In the genomic region with DNA sequence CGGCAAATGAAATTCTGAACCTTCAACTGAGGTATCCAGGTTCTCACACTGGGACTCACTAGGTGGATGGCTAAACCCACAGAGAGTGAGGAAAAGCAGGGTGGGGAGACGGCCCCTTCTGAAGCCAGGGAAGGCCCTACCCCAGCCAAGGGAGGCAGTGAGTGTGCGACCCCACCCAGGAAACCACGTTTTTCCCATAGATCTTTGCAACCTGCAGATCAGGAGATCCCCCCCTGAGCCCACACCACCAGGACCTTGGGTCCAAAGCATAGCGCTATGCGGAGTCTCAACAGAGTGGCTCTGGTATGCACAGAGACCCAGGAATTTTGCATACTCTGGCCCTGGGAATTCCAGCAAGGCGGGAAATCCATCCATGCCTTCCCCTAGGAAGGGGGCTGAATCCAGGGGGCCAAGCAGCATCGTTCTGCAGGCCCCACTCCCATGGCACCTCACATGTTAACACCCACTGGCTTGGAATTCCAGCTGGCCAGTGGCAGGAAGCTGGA, we compare ENCODE assay signal across 1 cellular context.
TF ChIP-seq lines count a peak whose summit lies in the region.

No MANE protein-coding gene starts in this region.

TF ChIP-seq in HepG2, 621 proteins besides CTCF, POLR2A, EP300 and RAD21 (continued from another document):
- TF ChIP-seq, protein P1, sequence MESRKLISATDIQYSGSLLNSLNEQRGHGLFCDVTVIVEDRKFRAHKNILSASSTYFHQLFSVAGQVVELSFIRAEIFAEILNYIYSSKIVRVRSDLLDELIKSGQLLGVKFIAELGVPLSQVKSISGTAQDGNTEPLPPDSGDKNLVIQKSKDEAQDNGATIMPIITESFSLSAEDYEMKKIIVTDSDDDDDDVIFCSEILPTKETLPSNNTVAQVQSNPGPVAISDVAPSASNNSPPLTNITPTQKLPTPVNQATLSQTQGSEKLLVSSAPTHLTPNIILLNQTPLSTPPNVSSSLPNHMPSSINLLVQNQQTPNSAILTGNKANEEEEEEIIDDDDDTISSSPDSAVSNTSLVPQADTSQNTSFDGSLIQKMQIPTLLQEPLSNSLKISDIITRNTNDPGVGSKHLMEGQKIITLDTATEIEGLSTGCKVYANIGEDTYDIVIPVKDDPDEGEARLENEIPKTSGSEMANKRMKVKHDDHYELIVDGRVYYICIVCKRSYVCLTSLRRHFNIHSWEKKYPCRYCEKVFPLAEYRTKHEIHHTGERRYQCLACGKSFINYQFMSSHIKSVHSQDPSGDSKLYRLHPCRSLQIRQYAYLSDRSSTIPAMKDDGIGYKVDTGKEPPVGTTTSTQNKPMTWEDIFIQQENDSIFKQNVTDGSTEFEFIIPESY (CRISPR knock-in tag; IDR thresholded peaks at IDR 0.05), result peak; percentile 59; the same call in 1 of the 2 replicates
- no peak for TF ChIP-seq ZFYVE20 (CRISPR knock-in tag; IDR thresholded peaks at IDR 0.05; ENCODE audit: borderline replicate concordance, low read depth)
- TF ChIP-seq, protein P2, sequence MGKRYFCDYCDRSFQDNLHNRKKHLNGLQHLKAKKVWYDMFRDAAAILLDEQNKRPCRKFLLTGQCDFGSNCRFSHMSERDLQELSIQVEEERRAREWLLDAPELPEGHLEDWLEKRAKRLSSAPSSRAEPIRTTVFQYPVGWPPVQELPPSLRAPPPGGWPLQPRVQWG (CRISPR knock-in tag; IDR thresholded peaks at IDR 0.05; ENCODE audit: borderline replicate concordance, low read depth), result no peak
- TF ChIP-seq ZNF614 (CRISPR knock-in tag; IDR thresholded peaks at IDR 0.05; ENCODE audit: borderline replicate concordance), result no peak
- TF ChIP-seq, protein P3, sequence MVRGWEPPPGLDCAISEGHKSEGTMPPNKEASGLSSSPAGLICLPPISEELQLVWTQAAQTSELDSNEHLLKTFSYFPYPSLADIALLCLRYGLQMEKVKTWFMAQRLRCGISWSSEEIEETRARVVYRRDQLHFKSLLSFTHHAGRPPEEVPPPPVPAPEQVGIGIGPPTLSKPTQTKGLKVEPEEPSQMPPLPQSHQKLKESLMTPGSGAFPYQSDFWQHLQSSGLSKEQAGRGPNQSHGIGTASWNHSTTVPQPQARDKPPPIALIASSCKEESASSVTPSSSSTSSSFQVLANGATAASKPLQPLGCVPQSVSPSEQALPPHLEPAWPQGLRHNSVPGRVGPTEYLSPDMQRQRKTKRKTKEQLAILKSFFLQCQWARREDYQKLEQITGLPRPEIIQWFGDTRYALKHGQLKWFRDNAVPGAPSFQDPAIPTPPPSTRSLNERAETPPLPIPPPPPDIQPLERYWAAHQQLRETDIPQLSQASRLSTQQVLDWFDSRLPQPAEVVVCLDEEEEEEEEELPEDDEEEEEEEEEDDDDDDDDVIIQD (CRISPR knock-in tag; IDR thresholded peaks at IDR 0.05; ENCODE audit: low read depth), result no peak
- TF ChIP-seq RBFOX2 (IDR thresholded peaks at IDR 0.05; ENCODE audit: low read depth, low read length), result no peak
- TF ChIP-seq, protein P4, sequence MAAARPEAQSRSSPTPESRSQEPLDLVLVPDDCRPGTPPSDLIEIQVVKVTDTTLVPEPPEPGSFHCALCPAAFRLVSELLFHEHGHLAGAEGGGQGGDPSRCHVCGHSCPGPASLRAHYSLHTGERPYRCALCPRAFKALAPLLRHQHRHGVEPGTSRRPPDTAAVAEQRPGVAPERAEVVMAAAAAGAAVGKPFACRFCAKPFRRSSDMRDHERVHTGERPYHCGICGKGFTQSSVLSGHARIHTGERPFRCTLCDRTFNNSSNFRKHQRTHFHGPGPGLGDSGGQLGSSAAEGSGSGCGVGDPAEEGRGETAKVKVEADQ (CRISPR knock-in tag; IDR thresholded peaks at IDR 0.05; ENCODE audit: borderline replicate concordance), result no peak
- TF ChIP-seq HNRNPL (IDR thresholded peaks at IDR 0.05; ENCODE audit: low read depth, low read length), result no peak
- TF ChIP-seq, protein P5, sequence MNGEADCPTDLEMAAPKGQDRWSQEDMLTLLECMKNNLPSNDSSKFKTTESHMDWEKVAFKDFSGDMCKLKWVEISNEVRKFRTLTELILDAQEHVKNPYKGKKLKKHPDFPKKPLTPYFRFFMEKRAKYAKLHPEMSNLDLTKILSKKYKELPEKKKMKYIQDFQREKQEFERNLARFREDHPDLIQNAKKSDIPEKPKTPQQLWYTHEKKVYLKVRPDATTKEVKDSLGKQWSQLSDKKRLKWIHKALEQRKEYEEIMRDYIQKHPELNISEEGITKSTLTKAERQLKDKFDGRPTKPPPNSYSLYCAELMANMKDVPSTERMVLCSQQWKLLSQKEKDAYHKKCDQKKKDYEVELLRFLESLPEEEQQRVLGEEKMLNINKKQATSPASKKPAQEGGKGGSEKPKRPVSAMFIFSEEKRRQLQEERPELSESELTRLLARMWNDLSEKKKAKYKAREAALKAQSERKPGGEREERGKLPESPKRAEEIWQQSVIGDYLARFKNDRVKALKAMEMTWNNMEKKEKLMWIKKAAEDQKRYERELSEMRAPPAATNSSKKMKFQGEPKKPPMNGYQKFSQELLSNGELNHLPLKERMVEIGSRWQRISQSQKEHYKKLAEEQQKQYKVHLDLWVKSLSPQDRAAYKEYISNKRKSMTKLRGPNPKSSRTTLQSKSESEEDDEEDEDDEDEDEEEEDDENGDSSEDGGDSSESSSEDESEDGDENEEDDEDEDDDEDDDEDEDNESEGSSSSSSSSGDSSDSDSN (CRISPR knock-in tag; IDR thresholded peaks at IDR 0.05), result no peak
- TF ChIP-seq, protein P6, sequence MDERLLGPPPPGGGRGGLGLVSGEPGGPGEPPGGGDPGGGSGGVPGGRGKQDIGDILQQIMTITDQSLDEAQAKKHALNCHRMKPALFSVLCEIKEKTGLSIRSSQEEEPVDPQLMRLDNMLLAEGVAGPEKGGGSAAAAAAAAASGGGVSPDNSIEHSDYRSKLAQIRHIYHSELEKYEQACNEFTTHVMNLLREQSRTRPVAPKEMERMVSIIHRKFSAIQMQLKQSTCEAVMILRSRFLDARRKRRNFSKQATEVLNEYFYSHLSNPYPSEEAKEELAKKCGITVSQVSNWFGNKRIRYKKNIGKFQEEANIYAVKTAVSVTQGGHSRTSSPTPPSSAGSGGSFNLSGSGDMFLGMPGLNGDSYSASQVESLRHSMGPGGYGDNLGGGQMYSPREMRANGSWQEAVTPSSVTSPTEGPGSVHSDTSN (CRISPR knock-in tag; IDR thresholded peaks at IDR 0.05), result no peak
- TF ChIP-seq, protein P7, sequence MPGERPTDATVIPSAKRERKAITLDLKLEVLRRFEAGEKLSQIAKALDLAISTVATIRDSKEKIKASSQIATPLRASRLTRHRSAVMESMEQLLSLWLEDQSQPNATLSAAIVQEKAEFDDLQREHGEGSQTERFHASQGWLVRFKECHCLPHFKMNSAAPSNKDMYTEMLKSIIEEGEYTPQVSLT (CRISPR knock-in tag; IDR thresholded peaks at IDR 0.05; ENCODE audit: borderline replicate concordance, low read depth), result no peak
- TF ChIP-seq JUN (CRISPR knock-in tag; IDR thresholded peaks at IDR 0.05), result no peak
- TF ChIP-seq, protein P8, sequence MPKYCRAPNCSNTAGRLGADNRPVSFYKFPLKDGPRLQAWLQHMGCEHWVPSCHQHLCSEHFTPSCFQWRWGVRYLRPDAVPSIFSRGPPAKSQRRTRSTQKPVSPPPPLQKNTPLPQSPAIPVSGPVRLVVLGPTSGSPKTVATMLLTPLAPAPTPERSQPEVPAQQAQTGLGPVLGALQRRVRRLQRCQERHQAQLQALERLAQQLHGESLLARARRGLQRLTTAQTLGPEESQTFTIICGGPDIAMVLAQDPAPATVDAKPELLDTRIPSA (CRISPR knock-in tag; IDR thresholded peaks at IDR 0.05; ENCODE audit: borderline replicate concordance), result no peak
- TF ChIP-seq PCBP2 (optimal IDR thresholded peaks at IDR 0.05; ENCODE audit: low read depth, low read length, poor library complexity, severe bottlenecking), result no peak
- no peak for TF ChIP-seq HNRNPUL1 (IDR thresholded peaks at IDR 0.05; ENCODE audit: low read depth, low read length)
- TF ChIP-seq, protein P9, sequence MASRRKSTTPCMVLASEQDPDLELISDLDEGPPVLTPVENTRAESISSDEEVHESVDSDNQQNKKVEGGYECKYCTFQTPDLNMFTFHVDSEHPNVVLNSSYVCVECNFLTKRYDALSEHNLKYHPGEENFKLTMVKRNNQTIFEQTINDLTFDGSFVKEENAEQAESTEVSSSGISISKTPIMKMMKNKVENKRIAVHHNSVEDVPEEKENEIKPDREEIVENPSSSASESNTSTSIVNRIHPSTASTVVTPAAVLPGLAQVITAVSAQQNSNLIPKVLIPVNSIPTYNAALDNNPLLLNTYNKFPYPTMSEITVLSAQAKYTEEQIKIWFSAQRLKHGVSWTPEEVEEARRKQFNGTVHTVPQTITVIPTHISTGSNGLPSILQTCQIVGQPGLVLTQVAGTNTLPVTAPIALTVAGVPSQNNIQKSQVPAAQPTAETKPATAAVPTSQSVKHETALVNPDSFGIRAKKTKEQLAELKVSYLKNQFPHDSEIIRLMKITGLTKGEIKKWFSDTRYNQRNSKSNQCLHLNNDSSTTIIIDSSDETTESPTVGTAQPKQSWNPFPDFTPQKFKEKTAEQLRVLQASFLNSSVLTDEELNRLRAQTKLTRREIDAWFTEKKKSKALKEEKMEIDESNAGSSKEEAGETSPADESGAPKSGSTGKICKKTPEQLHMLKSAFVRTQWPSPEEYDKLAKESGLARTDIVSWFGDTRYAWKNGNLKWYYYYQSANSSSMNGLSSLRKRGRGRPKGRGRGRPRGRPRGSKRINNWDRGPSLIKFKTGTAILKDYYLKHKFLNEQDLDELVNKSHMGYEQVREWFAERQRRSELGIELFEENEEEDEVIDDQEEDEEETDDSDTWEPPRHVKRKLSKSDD (CRISPR knock-in tag; IDR thresholded peaks at IDR 0.05; ENCODE audit: low read depth), result no peak
- 0 out of 2 replicates have a peak, but pooled peaks have one; percentile 38 for TF ChIP-seq ZBTB7B (CRISPR knock-in tag; IDR thresholded peaks at IDR 0.05)
- peak; percentile 66 for TF ChIP-seq ZNF143 (CRISPR knock-in tag; IDR thresholded peaks at IDR 0.05)
- TF ChIP-seq, protein P10, sequence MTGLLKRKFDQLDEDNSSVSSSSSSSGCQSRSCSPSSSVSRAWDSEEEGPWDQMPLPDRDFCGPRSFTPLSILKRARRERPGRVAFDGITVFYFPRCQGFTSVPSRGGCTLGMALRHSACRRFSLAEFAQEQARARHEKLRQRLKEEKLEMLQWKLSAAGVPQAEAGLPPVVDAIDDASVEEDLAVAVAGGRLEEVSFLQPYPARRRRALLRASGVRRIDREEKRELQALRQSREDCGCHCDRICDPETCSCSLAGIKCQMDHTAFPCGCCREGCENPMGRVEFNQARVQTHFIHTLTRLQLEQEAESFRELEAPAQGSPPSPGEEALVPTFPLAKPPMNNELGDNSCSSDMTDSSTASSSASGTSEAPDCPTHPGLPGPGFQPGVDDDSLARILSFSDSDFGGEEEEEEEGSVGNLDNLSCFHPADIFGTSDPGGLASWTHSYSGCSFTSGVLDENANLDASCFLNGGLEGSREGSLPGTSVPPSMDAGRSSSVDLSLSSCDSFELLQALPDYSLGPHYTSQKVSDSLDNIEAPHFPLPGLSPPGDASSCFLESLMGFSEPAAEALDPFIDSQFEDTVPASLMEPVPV (CRISPR knock-in tag; IDR thresholded peaks at IDR 0.05), result no peak
- TF ChIP-seq, protein P11, sequence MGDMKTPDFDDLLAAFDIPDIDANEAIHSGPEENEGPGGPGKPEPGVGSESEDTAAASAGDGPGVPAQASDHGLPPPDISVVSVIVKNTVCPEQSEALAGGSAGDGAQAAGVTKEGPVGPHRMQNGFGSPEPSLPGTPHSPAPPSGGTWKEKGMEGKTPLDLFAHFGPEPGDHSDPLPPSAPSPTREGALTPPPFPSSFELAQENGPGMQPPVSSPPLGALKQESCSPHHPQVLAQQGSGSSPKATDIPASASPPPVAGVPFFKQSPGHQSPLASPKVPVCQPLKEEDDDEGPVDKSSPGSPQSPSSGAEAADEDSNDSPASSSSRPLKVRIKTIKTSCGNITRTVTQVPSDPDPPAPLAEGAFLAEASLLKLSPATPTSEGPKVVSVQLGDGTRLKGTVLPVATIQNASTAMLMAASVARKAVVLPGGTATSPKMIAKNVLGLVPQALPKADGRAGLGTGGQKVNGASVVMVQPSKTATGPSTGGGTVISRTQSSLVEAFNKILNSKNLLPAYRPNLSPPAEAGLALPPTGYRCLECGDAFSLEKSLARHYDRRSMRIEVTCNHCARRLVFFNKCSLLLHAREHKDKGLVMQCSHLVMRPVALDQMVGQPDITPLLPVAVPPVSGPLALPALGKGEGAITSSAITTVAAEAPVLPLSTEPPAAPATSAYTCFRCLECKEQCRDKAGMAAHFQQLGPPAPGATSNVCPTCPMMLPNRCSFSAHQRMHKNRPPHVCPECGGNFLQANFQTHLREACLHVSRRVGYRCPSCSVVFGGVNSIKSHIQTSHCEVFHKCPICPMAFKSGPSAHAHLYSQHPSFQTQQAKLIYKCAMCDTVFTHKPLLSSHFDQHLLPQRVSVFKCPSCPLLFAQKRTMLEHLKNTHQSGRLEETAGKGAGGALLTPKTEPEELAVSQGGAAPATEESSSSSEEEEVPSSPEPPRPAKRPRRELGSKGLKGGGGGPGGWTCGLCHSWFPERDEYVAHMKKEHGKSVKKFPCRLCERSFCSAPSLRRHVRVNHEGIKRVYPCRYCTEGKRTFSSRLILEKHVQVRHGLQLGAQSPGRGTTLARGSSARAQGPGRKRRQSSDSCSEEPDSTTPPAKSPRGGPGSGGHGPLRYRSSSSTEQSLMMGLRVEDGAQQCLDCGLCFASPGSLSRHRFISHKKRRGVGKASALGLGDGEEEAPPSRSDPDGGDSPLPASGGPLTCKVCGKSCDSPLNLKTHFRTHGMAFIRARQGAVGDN (CRISPR knock-in tag; IDR thresholded peaks at IDR 0.05), result peak; percentile 63
- no peak for TF ChIP-seq HES4 (CRISPR knock-in tag; IDR thresholded peaks at IDR 0.05; ENCODE audit: borderline replicate concordance)
- no peak for TF ChIP-seq KDM4B (CRISPR knock-in tag; IDR thresholded peaks at IDR 0.05)
- no peak for TF ChIP-seq SYNCRIP (IDR thresholded peaks at IDR 0.05; ENCODE audit: insufficient read depth, low read depth, low read length)
- TF ChIP-seq ZNF703 (CRISPR knock-in tag; IDR thresholded peaks at IDR 0.05; ENCODE audit: borderline replicate concordance), result no peak
- TF ChIP-seq TCF12 (IDR thresholded peaks at IDR 0.05), result no peak
- TF ChIP-seq TCF12 (CRISPR knock-in tag; IDR thresholded peaks at IDR 0.05), result no peak
- TF ChIP-seq, protein P12, sequence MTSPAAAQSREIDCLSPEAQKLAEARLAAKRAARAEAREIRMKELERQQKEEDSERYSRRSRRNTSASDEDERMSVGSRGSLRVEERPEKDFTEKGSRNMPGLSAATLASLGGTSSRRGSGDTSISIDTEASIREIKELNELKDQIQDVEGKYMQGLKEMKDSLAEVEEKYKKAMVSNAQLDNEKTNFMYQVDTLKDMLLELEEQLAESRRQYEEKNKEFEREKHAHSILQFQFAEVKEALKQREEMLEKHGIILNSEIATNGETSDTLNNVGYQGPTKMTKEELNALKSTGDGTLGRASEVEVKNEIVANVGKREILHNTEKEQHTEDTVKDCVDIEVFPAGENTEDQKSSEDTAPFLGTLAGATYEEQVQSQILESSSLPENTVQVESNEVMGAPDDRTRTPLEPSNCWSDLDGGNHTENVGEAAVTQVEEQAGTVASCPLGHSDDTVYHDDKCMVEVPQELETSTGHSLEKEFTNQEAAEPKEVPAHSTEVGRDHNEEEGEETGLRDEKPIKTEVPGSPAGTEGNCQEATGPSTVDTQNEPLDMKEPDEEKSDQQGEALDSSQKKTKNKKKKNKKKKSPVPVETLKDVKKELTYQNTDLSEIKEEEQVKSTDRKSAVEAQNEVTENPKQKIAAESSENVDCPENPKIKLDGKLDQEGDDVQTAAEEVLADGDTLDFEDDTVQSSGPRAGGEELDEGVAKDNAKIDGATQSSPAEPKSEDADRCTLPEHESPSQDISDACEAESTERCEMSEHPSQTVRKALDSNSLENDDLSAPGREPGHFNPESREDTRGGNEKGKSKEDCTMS (CRISPR knock-in tag; conservative IDR thresholded peaks at IDR 0.05), result no peak
- no peak for TF ChIP-seq NFIB (CRISPR knock-in tag; IDR thresholded peaks at IDR 0.05; ENCODE audit: borderline replicate concordance)
- no peak for TF ChIP-seq SOX5 (CRISPR knock-in tag; IDR thresholded peaks at IDR 0.05; ENCODE audit: borderline replicate concordance)
- no peak for TF ChIP-seq KDM5A (IDR thresholded peaks at IDR 0.05; ENCODE audit: borderline replicate concordance, low read length)
